15 cellular contexts compared by ENCODE assay signal in genomic region chr13:113601166-113602070, GRCh38. TPM values are rescaled to one million over a fixed set of nuclear protein-coding genes. Genes with fewer than 3 reads are reported as not detected.
"Had no signal": no experiment of that assay in that cellular context is flagged by ENCODE, and none has a peak within 500 bp of the region (broad histone marks: within the 10 kb centered on the region; RNA-seq: fewer than 3 reads in every experiment).

No MANE protein-coding gene starts in this region.

- H3K4me3 ChIP-seq: hepatocyte, left ventricle myocardium inferior, psoas muscle, tibial artery, uterus had no signal

- H3K27ac ChIP-seq: hepatocyte, left ventricle myocardium inferior, psoas muscle, tibial artery, uterus had no signal

- H3K9me3 Mint-ChIP-seq: activated T-helper 1 cell treated with anti-CD3 and anti-CD28 coated beads, Interleukin-12 subunit alpha, Interleukin-12 subunit beta, Interleukin-2, Interleukin-4 antibody, amounts not matched to agents 30 ng/mL and 10 ng/mL and 1 ng/mL, durations not matched to agents 14 hours and 24 hours and 36 hours; natural killer cell treated with Interleukin-12 subunit alpha and Interleukin-12 subunit beta and Interleukin-15 and Interleukin-18, amount 100 ng/mL, for 72 hours had no signal

- H3K27ac Mint-ChIP-seq: activated B cell treated with CpG ODN at 0.5 μM for 24 hours; activated T-helper 1 cell treated with anti-CD3 and anti-CD28 coated beads, Interleukin-12 subunit alpha, Interleukin-12 subunit beta, Interleukin-2, Interleukin-4 antibody, amounts not matched to agents 30 ng/mL and 10 ng/mL and 1 ng/mL, durations not matched to agents 14 hours and 24 hours and 36 hours; natural killer cell treated with Interleukin-12 subunit alpha and Interleukin-12 subunit beta and Interleukin-15 and Interleukin-18, amount 100 ng/mL, for 72 hours had no signal

- H2AFZ ChIP-seq: hepatocyte had no signal

- DNase-seq: activated B cell treated with CpG ODN at 0.5 μM for 24 hours; activated CD4-positive, alpha-beta T cell treated with anti-CD3 and anti-CD28 coated beads for 48 hours; anterior cingulate cortex; islet precursor cell; mesendoderm; occipital lobe; uterus had no signal

- H3K4me1 ChIP-seq: left ventricle myocardium inferior, psoas muscle, tibial artery, uterus had no signal

- H3K4me2 ChIP-seq: hepatocyte had no signal

- H3K36me3 ChIP-seq: uterus had no signal

- H3K27me3 ChIP-seq: hepatocyte, tibial artery, uterus had no signal

- H3K4me3 Mint-ChIP-seq: activated B cell treated with CpG ODN at 0.5 μM for 24 hours; activated T-helper 1 cell treated with anti-CD3 and anti-CD28 coated beads, Interleukin-12 subunit alpha, Interleukin-12 subunit beta, Interleukin-2, Interleukin-4 antibody, amounts not matched to agents 30 ng/mL and 10 ng/mL and 1 ng/mL, durations not matched to agents 14 hours and 24 hours and 36 hours; natural killer cell treated with Interleukin-12 subunit alpha and Interleukin-12 subunit beta and Interleukin-15 and Interleukin-18, amount 100 ng/mL, for 72 hours had no signal

- H3K9me3 ChIP-seq: left ventricle myocardium inferior, psoas muscle, tibial artery, uterus had no signal

- H3K27me3 Mint-ChIP-seq: activated B cell treated with CpG ODN at 0.5 μM for 24 hours; natural killer cell treated with Interleukin-12 subunit alpha and Interleukin-12 subunit beta and Interleukin-15 and Interleukin-18, amount 100 ng/mL, for 72 hours had no signal

RNA-seq across cellular contexts. Expression of gene ATP4B, which starts 56.6 kb away (rescaled TPM):
- total RNA-seq: activated B cell treated with CpG ODN at 0.5 μM for 24 hours; activated T-helper 1 cell treated with anti-CD3 and anti-CD28 coated beads, Interleukin-12 subunit alpha, Interleukin-12 subunit beta, Interleukin-2, Interleukin-4 antibody, amounts not matched to agents 30 ng/mL and 10 ng/mL and 1 ng/mL, durations not matched to agents 14 hours and 24 hours and 36 hours; left ventricle myocardium inferior; natural killer cell treated with Interleukin-12 subunit alpha and Interleukin-12 subunit beta and Interleukin-15 and Interleukin-18, amount 100 ng/mL, for 72 hours; occipital lobe; psoas muscle; sciatic nerve; T-helper 2 cell treated with Interferon-gamma antibody and Interleukin-4, amounts not matched to agents 100 ng/mL and 5 ng/mL, for 36 hours had no signal
